24 cellular contexts compared by ENCODE assay signal in the genomic region with DNA sequence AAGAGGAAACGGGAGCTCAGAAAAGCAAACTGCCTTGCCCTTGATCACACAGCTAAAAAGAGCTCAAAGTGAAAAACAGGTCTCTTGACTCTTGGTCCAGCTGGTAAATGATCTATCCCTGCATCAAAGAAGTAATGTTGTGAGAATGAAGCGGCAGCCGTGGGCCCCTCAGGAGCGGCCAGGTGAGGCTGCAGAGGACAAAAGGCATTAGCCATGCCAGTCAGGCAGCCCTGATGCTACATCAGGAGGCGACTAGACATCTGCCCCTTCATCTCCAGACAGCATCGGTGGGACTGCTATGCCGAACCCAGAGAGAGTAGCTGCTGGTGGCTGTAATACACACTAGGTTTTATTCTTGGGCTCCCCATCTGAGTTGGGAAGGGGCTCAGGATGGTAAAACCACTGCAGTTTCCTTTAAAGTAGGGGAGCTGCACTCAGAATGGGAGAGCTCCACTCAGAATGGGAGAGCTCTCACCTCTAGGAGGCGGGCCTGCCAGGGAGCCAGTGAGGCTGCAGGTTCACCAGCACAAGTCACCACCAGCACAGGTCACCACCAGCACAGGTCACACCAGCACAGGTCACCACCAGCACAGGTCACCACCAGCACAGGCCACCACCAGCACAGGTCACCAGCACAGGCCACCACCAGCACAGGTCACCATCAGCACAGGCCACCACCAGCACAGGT.
A peak's percentile ranks its signal among the peaks of the same experiment; 100 is the strongest.
DNase-seq lines count a peak whose midpoint lies in the region; ATAC-seq, FAIRE-seq and TF ChIP-seq lines count a peak whose summit lies in the region.
"Had no signal": no experiment of that assay in that cellular context is flagged by ENCODE, and none has a peak within 500 bp of the region (broad histone marks: within the 10 kb centered on the region; RNA-seq: fewer than 3 reads in every experiment).

No MANE protein-coding gene starts in this region.

- H3K4me3 ChIP-seq in H1 (ENCODE audit: extremely low read depth in 1 of 4, insufficient read depth in 2 of 4, low read depth in 3 of 4, low read length in 4 of 4) (no peak overlapping the region), HepG2 (replicated peaks in 1 of 3; ENCODE audit: insufficient read depth in 1 of 3, low read depth in 2 of 3, low read length in 3 of 3) (no peak overlapping the region)
- no peak overlapping the region for H3K4me3 ChIP-seq in CD8-positive, alpha-beta memory T cell (ENCODE audit: low read length)
- H3K4me3 ChIP-seq: GM12878, SJSA1 had no signal

- H3K36me3 Mint-ChIP-seq in CD8-positive, alpha-beta memory T cell: no peaks in the 10 kb centered on the region

- POLR2A ChIA-PET in H1 (lab: Charles Lee; ENCODE audit: partially characterized antibody) (interaction anchor here (2.4 kb wide), 1 partner anchor 12 kb away, joined by 8 read pairs; no protein-coding TSS in a partner anchor), HepG2 (lab: Yijun Ruan, JAX) (interaction anchor here (1.5 kb wide), 1 partner anchor 32 kb away, joined by 4 read pairs; no protein-coding TSS in a partner anchor)
- POLR2A ChIA-PET in CD8-positive, alpha-beta memory T cell (lab: Charles Lee): no interaction called here

- H3K4me1 ChIP-seq in H1 (replicated peaks in 1 of 4; ENCODE audit: control insufficient read depth in 3 of 4, insufficient read depth in 4 of 4, low read length in 3 of 4) (peaks cover 0 to 15% (median 6%) of the 10 kb centered on the region in 4 experiments; a peak in 6 of 7 replicates), HepG2 (ENCODE audit: insufficient read depth, low read length) (peaks cover 26% of the 10 kb centered on the region)
- H3K4me1 ChIP-seq in CD8-positive, alpha-beta memory T cell (ENCODE audit: insufficient read depth, low read length): no peaks in the 10 kb centered on the region

- no peak for TF ChIP-seq RAD21 in H1 (IDR thresholded peaks at IDR 0.05 in 1 of 2, conservative IDR thresholded peaks at IDR 0.05 in 1 of 2; ENCODE audit: low read depth in 2 of 2, low read length in 2 of 2)
- TF ChIP-seq RAD21 in HepG2 (CRISPR knock-in tag; IDR thresholded peaks at IDR 0.05): no peak

- H3K79me2 ChIP-seq in H1 (ENCODE audit: control insufficient read depth in 1 of 2, insufficient read depth in 2 of 2, low read length in 2 of 2): no peaks in the 10 kb centered on the region
- no peaks in the 10 kb centered on the region for H3K79me2 ChIP-seq in HepG2 (ENCODE audit: insufficient read depth, low read length)

- no peaks in the 10 kb centered on the region for H3K9me3 ChIP-seq in H1 (ENCODE audit: insufficient read depth in 2 of 2, low read depth in 1 of 2, low read length in 1 of 2)
- H3K9me3 ChIP-seq in HepG2 (ENCODE audit: low read length): no peaks in the 10 kb centered on the region
- no peaks in the 10 kb centered on the region for H3K9me3 ChIP-seq in CD8-positive, alpha-beta memory T cell (ENCODE audit: low read length)
- H3K9me3 ChIP-seq: SJSA1 had no signal

- H3K79me1 ChIP-seq in H1 (ENCODE audit: low read depth, low read length): peaks cover 2% of the 10 kb centered on the region; the same call in 1 of the 2 replicates

- CTCF ChIA-PET in H1 (lab: Charles Lee; ENCODE audit: partially characterized antibody): interaction anchor here (0.6 to 24.7 kb wide), 19 partner anchors 10 to 611 kb away, joined by 3 to 448 read pairs (median 6); no protein-coding TSS in a partner anchor
- CTCF ChIA-PET in HepG2 (lab: Yijun Ruan, JAX; ENCODE audit: low intra/inter-chr PET ratio, low total read pairs): no interaction called here
- CTCF ChIA-PET in CD8-positive, alpha-beta memory T cell (lab: Charles Lee): interaction anchor here (1.0 kb wide), 1 partner anchor 9 kb away, joined by 3 read pairs; no protein-coding TSS in a partner anchor

- H3K36me3 ChIP-seq in H1 (ENCODE audit: control insufficient read depth in 2 of 4, insufficient read depth in 4 of 4, low read length in 3 of 4) (no peaks in the 10 kb centered on the region), HepG2 (replicated peaks in 1 of 2; ENCODE audit: control insufficient read depth in 1 of 2, insufficient read depth in 2 of 2, low read length in 2 of 2) (no peaks in the 10 kb centered on the region; a peak in 1 of 5 replicates)
- H3K36me3 ChIP-seq in CD8-positive, alpha-beta memory T cell (ENCODE audit: insufficient read depth, low read length): no peaks in the 10 kb centered on the region
- H3K36me3 ChIP-seq: SJSA1 had no signal

- H4K20me1 ChIP-seq in H1 (replicated peaks in 1 of 2; ENCODE audit: control insufficient read depth in 1 of 2, insufficient read depth in 2 of 2, low read length in 2 of 2) (peaks cover 8 to 12% of the 10 kb centered on the region in 2 experiments), HepG2 (ENCODE audit: insufficient read depth, low read length) (peaks cover 29% of the 10 kb centered on the region)

- H3K27ac ChIP-seq in H1 (ENCODE audit: low read depth, low read length) (no peak overlapping the region), HepG2 (ENCODE audit: extremely low read length, insufficient read depth, low read length) (no peak overlapping the region)
- no peak overlapping the region for H3K27ac ChIP-seq in CD8-positive, alpha-beta memory T cell (ENCODE audit: low read depth, low read length)
- H3K27ac ChIP-seq: 22Rv1, SJSA1 had no signal

- H4K8ac ChIP-seq in H1 (ENCODE audit: extremely low read depth, insufficient read depth, low read length): no peak overlapping the region; the same call in 1 of the 2 replicates

- H2BK5ac ChIP-seq in H1 (ENCODE audit: low read depth, low read length): no peak overlapping the region

- H3K18ac ChIP-seq in H1 (ENCODE audit: extremely low read depth, low read length): no peak overlapping the region

- WGBS in H1 (ENCODE audit: extremely low coverage in 1 of 2, insufficient coverage in 1 of 2, insufficient read length in 1 of 2, insufficient replicate concordance in 2 of 2, low coverage in 1 of 2, low lambda C conversion rate in 2 of 2, missing lambda C conversion rate in 1 of 2), 2 experiments: 84% methylated on average over 8 of the region's 8 CpGs; no CpG with 5 or more reads in 1 of the 2 experiments
- 44% methylated on average over 5 of the region's 8 CpGs for WGBS in HepG2 (ENCODE audit: low lambda C conversion rate)

- peak; percentile 58 for ATAC-seq in HepG2
- ATAC-seq: GM12878, PC-3 had no signal

- H3K4me3 Mint-ChIP-seq in CD8-positive, alpha-beta memory T cell: no peak overlapping the region
- H3K4me3 Mint-ChIP-seq: B cell had no signal

- H2AFZ ChIP-seq in H1 (ENCODE audit: low read length) (no peak overlapping the region), HepG2 (ENCODE audit: low read length) (no peak overlapping the region)

- no peak overlapping the region for H3K14ac ChIP-seq in H1 (ENCODE audit: insufficient read length)

- peak; percentile 35 for DNase-seq in DMS53 (lab: John Stamatoyannopoulos, UW)
- DNase-seq in DMS53 treated with DMSO at 0.1 percent for 48 hours (lab: John Stamatoyannopoulos, UW; ENCODE audit: unreplicated experiment): no peak
- no peak for DNase-seq in H1 (ENCODE audit: low read depth in 1 of 2, low spot score in 2 of 2)
- DNase-seq in HepG2 (ENCODE audit: low spot score): peak; percentile 10
- DNase-seq in urothelium cell line (ENCODE audit: low spot score): no peak
- DNase-seq in NCI-H345 treated with DMSO at 0.1 percent for 48 hours (lab: John Stamatoyannopoulos, UW; ENCODE audit: unreplicated experiment): no peak
- no peak for DNase-seq in HUDEP-2 (lab: John Stamatoyannopoulos, UW; ENCODE audit: unreplicated experiment in 76 of 76)
- no peak for DNase-seq in CD8-positive, alpha-beta memory T cell
- DNase-seq: NCI-H1048, NCI-H1417 treated with DMSO at 0.1 percent for 48 hours, NCI-H1694 treated with DMSO at 0.1 percent for 48 hours, NCI-H2081, NCI-H2227 treated with DMSO at 0.1 percent for 48 hours, NCI-H524 treated with DMSO at 0.1 percent for 48 hours, NCI-H774, PC-3, Right ventricle myocardium superior had no signal

- peaks cover 19% of the 10 kb centered on the region; the same call in 1 of the 2 replicates for H3K23me2 ChIP-seq in H1 (ENCODE audit: low read depth, low read length)

- no peak overlapping the region for H3K4me2 ChIP-seq in H1 (ENCODE audit: insufficient read depth in 1 of 2, low read depth in 2 of 2, low read length in 2 of 2)
- 0 out of 2 replicates have a peak overlapping the region, but pooled peaks have one; percentile 26 for H3K4me2 ChIP-seq in HepG2 (ENCODE audit: low read depth, low read length)

- H4K91ac ChIP-seq in H1 (replicated peaks; ENCODE audit: insufficient read length, low read length): no peak overlapping the region

- no peak overlapping the region for H2AK5ac ChIP-seq in H1 (ENCODE audit: low read depth, low read length)

- intact Hi-C loops in HepG2 (cut with micrococcal nuclease; ENCODE audit: unreplicated experiment): no loop called here

- FAIRE-seq in H1 (lab: Jason Lieb, UNC) (no peak), HepG2 (lab: Jason Lieb, UNC) (no peak), urothelium cell line (lab: Jason Lieb, UNC) (peak; percentile 46)
- FAIRE-seq: D721Med, G401.6, GM12878, H54 had no signal

- no peak for TF ChIP-seq EP300 in H1 (IDR thresholded peaks at IDR 0.05; ENCODE audit: borderline replicate concordance in 1 of 2, low read depth in 2 of 2, low read length in 2 of 2)
- no peak for TF ChIP-seq EP300 in HepG2 (IDR thresholded peaks at IDR 0.05; ENCODE audit: low read depth in 2 of 2, low read length in 2 of 2)
- no peak for TF ChIP-seq EP300 in HepG2 (CRISPR knock-in tag; IDR thresholded peaks at IDR 0.05; ENCODE audit: borderline replicate concordance)

- H2BK20ac ChIP-seq in H1 (ENCODE audit: low read length): no peak overlapping the region

- H3K27ac Mint-ChIP-seq in CD8-positive, alpha-beta memory T cell: no peak overlapping the region
- H3K27ac Mint-ChIP-seq: B cell had no signal

- no peak overlapping the region for H2BK12ac ChIP-seq in H1 (ENCODE audit: low read depth, low read length)

- H3K56ac ChIP-seq in H1 (replicated peaks; ENCODE audit: insufficient read length, low read depth, low read length): no peak overlapping the region

- H3K27me3 ChIP-seq in H1 (replicated peaks in 1 of 4; ENCODE audit: control insufficient read depth in 3 of 4, extremely low read depth in 1 of 4, insufficient read depth in 3 of 4, low read length in 3 of 4) (peaks cover 10 to 34% (median 27%) of the 10 kb centered on the region in 4 experiments), HepG2 (ENCODE audit: control insufficient read depth in 1 of 2, insufficient read depth in 2 of 2, low read length in 2 of 2) (no peaks in the 10 kb centered on the region)
- H3K27me3 ChIP-seq in CD8-positive, alpha-beta memory T cell (ENCODE audit: insufficient read depth, low read length, poor library complexity, severe bottlenecking): peaks cover 3% of the 10 kb centered on the region

- no TSS peak for BruUV-seq in HepG2 (replicated peaks; lab: Mats Ljungman, UMichigan)

- in situ Hi-C loops in HepG2 (cut with HindIII; ENCODE audit: extremely low pct_ligation_motif_present, low pct_unique_long_range_greater_than_20kb): no loop called here

- no peak overlapping the region for H4K5ac ChIP-seq in H1 (ENCODE audit: insufficient read length, low read depth, low read length)

- H3K23ac ChIP-seq in H1 (ENCODE audit: insufficient read length): no peak overlapping the region

- H3K4ac ChIP-seq in H1 (replicated peaks; ENCODE audit: insufficient read length, low read depth, low read length): peak overlapping the region; percentile 35

- no peak overlapping the region for H2BK120ac ChIP-seq in H1 (replicated peaks; ENCODE audit: low read depth, low read length)

- TF ChIP-seq CTCF in H1 (IDR thresholded peaks at IDR 0.05; ENCODE audit: control extremely low read depth in 1 of 3, insufficient read depth in 1 of 3, low read depth in 1 of 3, low read length in 3 of 3): no peak
- no peak for TF ChIP-seq CTCF in HepG2 (CRISPR knock-in tag; IDR thresholded peaks at IDR 0.05)

- H3K4me1 Mint-ChIP-seq in CD8-positive, alpha-beta memory T cell: peaks cover 3 to 16% (median 4%) of the 10 kb centered on the region in 3 donors

- peaks cover 25 to 26% of the 10 kb centered on the region in 2 donors for H3K27me3 Mint-ChIP-seq in CD8-positive, alpha-beta memory T cell

- H3K9me3 Mint-ChIP-seq in CD8-positive, alpha-beta memory T cell: no peaks in the 10 kb centered on the region

- H3K9ac ChIP-seq in H1 (replicated peaks in 1 of 4; ENCODE audit: extremely low read depth in 1 of 4, low read depth in 3 of 4, low read length in 3 of 4) (no peak overlapping the region), HepG2 (ENCODE audit: insufficient read depth, low read depth, low read length) (no peak overlapping the region)

- no peak for TF ChIP-seq POLR2A in H1 (IDR thresholded peaks at IDR 0.05; ENCODE audit: control extremely low read depth in 1 of 2, low read depth in 2 of 2, low read length in 2 of 2)
- no peak for TF ChIP-seq POLR2A in HepG2 (IDR thresholded peaks at IDR 0.05; ENCODE audit: insufficient read depth in 1 of 2, low read depth in 2 of 2, low read length in 2 of 2)

- H2BK15ac ChIP-seq in H1 (ENCODE audit: low read length): no peak overlapping the region

Comparison
In these comparisons a context has a peak if more than half of its experiments do, and no peak if none do; other contexts are left out.
1. DNase-seq: peak in DMS53 (single experiment) and HepG2 (single experiment); none in DMS53 treated with DMSO at 0.1 percent for 48 hours (single experiment), H1 (0 of 2), urothelium cell line (single experiment), NCI-H345 treated with DMSO at 0.1 percent for 48 hours (single experiment), HUDEP-2 (0 of 76) and CD8-positive, alpha-beta memory T cell (0 of 5).